Comparison of ENCODE assay signal across 31 cellular contexts in the genomic region with DNA sequence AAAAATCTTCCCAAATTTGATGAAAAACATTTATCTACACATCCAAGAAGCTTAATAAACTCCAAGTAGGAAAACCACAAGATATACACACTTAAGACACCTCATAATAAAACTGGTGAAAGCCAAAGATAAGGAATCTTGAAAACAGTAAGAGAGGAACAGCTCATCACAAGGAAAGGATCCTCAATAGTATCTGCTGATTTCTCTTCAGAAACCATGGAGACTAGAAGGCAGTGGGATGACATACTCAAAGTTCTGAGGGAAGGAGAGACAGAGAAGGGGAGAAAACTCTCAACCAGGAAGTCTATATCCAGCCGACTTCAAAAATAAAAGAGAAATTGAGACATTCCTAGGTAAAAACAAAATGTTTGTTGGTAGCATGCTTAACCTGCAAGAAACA.
"Had no signal": no experiment of that assay in that cellular context is flagged by ENCODE, and none has a peak within 500 bp of the region (broad histone marks: within the 10 kb centered on the region; RNA-seq: fewer than 3 reads in every experiment).

No MANE protein-coding gene starts in this region.

- H3K27ac ChIP-seq: adrenal gland, ascending aorta, breast epithelium, cardiac muscle cell, colonic mucosa, WERI-Rb-1 had no signal

- H3K36me3 ChIP-seq: adrenal gland, breast epithelium, cardiac muscle cell, colonic mucosa, WERI-Rb-1 had no signal

- H3K4me1 ChIP-seq: ascending aorta, breast epithelium, colonic mucosa had no signal

- FAIRE-seq: endometrium, endothelial cell of umbilical vein, frontal cortex had no signal

- ATAC-seq: activated CD4-positive, alpha-beta T cell treated with anti-CD3 and anti-CD28 coated beads for 36 hours; activated CD8-positive, alpha-beta memory T cell treated with anti-CD3 and anti-CD28 coated beads, Interleukin-2, amount 10 ng/mL, durations not matched to agents 7 days and 5 days; activated CD8-positive, alpha-beta T cell treated with anti-CD3 and anti-CD28 coated beads, Interleukin-2, amount 10 ng/mL, durations not matched to agents 7 days and 5 days; activated naive CD8-positive, alpha-beta T cell treated with anti-CD3 and anti-CD28 coated beads, Interleukin-2, amount 50 U/mL, for 24 hours; T-helper 17 cell had no signal

- DNase-seq: activated CD4-positive, alpha-beta memory T cell treated with anti-CD3 and anti-CD28 coated beads for 36 hours; activated CD4-positive, alpha-beta T cell treated with anti-CD3 and anti-CD28 coated beads for 36 hours; activated CD4-positive, alpha-beta T cell treated with anti-CD3 and anti-CD28 coated beads, Interleukin-2, amount 10 ng/mL, durations not matched to agents 24 days and 14 days; activated CD4-positive, CD25-positive, alpha-beta regulatory T cell; activated CD4-positive, CD25-positive, alpha-beta regulatory T cell treated with anti-CD3 and anti-CD28 coated beads, Interleukin-2, amount 50 U/mL, for 72 hours; activated CD8-positive, alpha-beta memory T cell treated with anti-CD3 and anti-CD28 coated beads, Interleukin-2, amount 10 ng/mL, durations not matched to agents 7 days and 5 days; activated CD8-positive, alpha-beta memory T cell treated with anti-CD3 and anti-CD28 coated beads, Interleukin-2, amount 50 U/mL, for 4 hours; activated CD8-positive, alpha-beta T cell treated with anti-CD3 and anti-CD28 coated beads, Interleukin-2, amount 10 ng/mL, durations not matched to agents 7 days and 5 days; activated effector memory CD4-positive, alpha-beta T cell treated with anti-CD3 and anti-CD28 coated beads, Interleukin-2, amount 50 U/mL, for 16 hours; activated naive CD4-positive, alpha-beta T cell treated with anti-CD3 and anti-CD28 coated beads for 36 hours; activated naive CD8-positive, alpha-beta T cell treated with anti-CD3 and anti-CD28 coated beads for 36 hours; activated naive CD8-positive, alpha-beta T cell treated with anti-CD3 and anti-CD28 coated beads, Interleukin-2, amount 50 U/mL, for 24 hours; activated T-cell treated with anti-CD3 and anti-CD28 coated beads, Interleukin-2, amount 50 U/mL, for 1 hour; adrenal gland; central memory CD4-positive, alpha-beta T cell; cerebellar nuclear complex; colonic mucosa; effector CD8-positive, alpha-beta T cell; esophagus squamous epithelium; foreskin fibroblast; head of caudate nucleus; T-helper 1 cell; T-helper 17 cell; T1000; WERI-Rb-1 had no signal

- H3K27me3 ChIP-seq: adrenal gland, ascending aorta, breast epithelium, cardiac muscle cell, colonic mucosa, esophagus squamous epithelium had no signal

- H3K4me3 ChIP-seq: adrenal gland, ascending aorta, breast epithelium, cardiac muscle cell, colonic mucosa, esophagus squamous epithelium had no signal

- H3K9me3 ChIP-seq: adrenal gland, ascending aorta, breast epithelium, colonic mucosa, esophagus squamous epithelium had no signal
